Comparison of ENCODE assay signal across 14 cellular contexts in genomic region chr10:114131094-114131493, GRCh38. TPM values are rescaled to one million over a fixed set of nuclear protein-coding genes. Genes with fewer than 3 reads are reported as not detected.
DNase-seq lines count a peak whose midpoint lies in the region; ATAC-seq, FAIRE-seq and TF ChIP-seq lines count a peak whose summit lies in the region.
"Had no signal": no experiment of that assay in that cellular context is flagged by ENCODE, and none has a peak within 500 bp of the region (broad histone marks: within the 10 kb centered on the region; RNA-seq: fewer than 3 reads in every experiment).

No MANE protein-coding gene starts in this region.

- peaks cover 27 to 98% (median 46%) of the 10 kb centered on the region in 4 donors for H3K36me3 ChIP-seq in upper lobe of left lung

- no peak for TF ChIP-seq EP300 in upper lobe of left lung (IDR thresholded peaks at IDR 0.05)

- DNase-seq in KBM-7 (peak; percentile 73), upper lobe of left lung (no peak)
- DNase-seq in activated naive CD4-positive, alpha-beta T cell treated with anti-CD3 and anti-CD28 coated beads, Interleukin-2, amount 10 ng/mL, durations not matched to agents 7 days and 5 days: no peak
- DNase-seq: activated CD4-positive, alpha-beta T cell treated with anti-CD3 and anti-CD28 coated beads for 36 hours; DMS 273 treated with DMSO at 0.1 percent for 48 hours; effector CD4-positive, alpha-beta T cell; hypothalamus; mesendoderm; NCI-H187 treated with DMSO at 0.1 percent for 48 hours had no signal

- in situ Hi-C loops in KBM-7 (cut with MboI; ENCODE audit: low pct_unique_long_range_greater_than_20kb, low sequenced_read_pairs): no loop called here

- H3K4me1 Mint-ChIP-seq in activated naive CD4-positive, alpha-beta T cell treated with anti-CD3 and anti-CD28 coated beads, Interleukin-2, amount 10 ng/mL, durations not matched to agents 7 days and 5 days: no peaks in the 10 kb centered on the region
- H3K4me1 Mint-ChIP-seq: activated CD4-positive, alpha-beta T cell treated with anti-CD3 and anti-CD28 coated beads for 36 hours had no signal

- H3K36me3 Mint-ChIP-seq in activated naive CD4-positive, alpha-beta T cell treated with anti-CD3 and anti-CD28 coated beads, Interleukin-2, amount 10 ng/mL, durations not matched to agents 7 days and 5 days: peaks cover 54% of the 10 kb centered on the region

- H3K4me3 ChIP-seq in upper lobe of left lung: no peak overlapping the region

- 58 to 59% methylated on average over 3 of the region's 3 CpGs for WGBS in upper lobe of left lung, 2 donors

- H3K27me3 Mint-ChIP-seq in activated naive CD4-positive, alpha-beta T cell treated with anti-CD3 and anti-CD28 coated beads, Interleukin-2, amount 10 ng/mL, durations not matched to agents 7 days and 5 days: no peaks in the 10 kb centered on the region
- H3K27me3 Mint-ChIP-seq: activated CD4-positive, alpha-beta T cell treated with anti-CD3 and anti-CD28 coated beads for 36 hours had no signal

- H3K9me3 ChIP-seq in upper lobe of left lung: no peaks in the 10 kb centered on the region

- no peaks in the 10 kb centered on the region for H3K4me1 ChIP-seq in upper lobe of left lung

- H3K27me3 ChIP-seq in upper lobe of left lung: no peaks in the 10 kb centered on the region

- no peak for TF ChIP-seq CTCF in upper lobe of left lung (IDR thresholded peaks at IDR 0.05)

- FAIRE-seq in islet of Langerhans (lab: Jason Lieb, UNC): peak; percentile 71

- H3K27ac Mint-ChIP-seq in activated naive CD4-positive, alpha-beta T cell treated with anti-CD3 and anti-CD28 coated beads, Interleukin-2, amount 10 ng/mL, durations not matched to agents 7 days and 5 days: no peak overlapping the region
- H3K27ac Mint-ChIP-seq: activated CD4-positive, alpha-beta T cell treated with anti-CD3 and anti-CD28 coated beads for 36 hours had no signal

- ATAC-seq in GM18517 (IDR thresholded peaks at IDR 0.05; ENCODE audit: unreplicated experiment) (peak; percentile 85), GM21619 (IDR thresholded peaks at IDR 0.05; ENCODE audit: unreplicated experiment) (peak; percentile 78), upper lobe of left lung (ENCODE audit: low FRiP score in 2 of 2) (no peak), HG02610 (IDR thresholded peaks at IDR 0.05; ENCODE audit: unreplicated experiment) (no peak)
- ATAC-seq: activated CD4-positive, alpha-beta T cell treated with anti-CD3 and anti-CD28 coated beads for 36 hours had no signal

- H3K9me3 Mint-ChIP-seq in activated naive CD4-positive, alpha-beta T cell treated with anti-CD3 and anti-CD28 coated beads, Interleukin-2, amount 10 ng/mL, durations not matched to agents 7 days and 5 days: no peaks in the 10 kb centered on the region

- no peak overlapping the region for H3K4me3 Mint-ChIP-seq in activated naive CD4-positive, alpha-beta T cell treated with anti-CD3 and anti-CD28 coated beads, Interleukin-2, amount 10 ng/mL, durations not matched to agents 7 days and 5 days
- H3K4me3 Mint-ChIP-seq: activated CD4-positive, alpha-beta T cell treated with anti-CD3 and anti-CD28 coated beads for 36 hours had no signal

- TF ChIP-seq POLR2A in upper lobe of left lung (IDR thresholded peaks at IDR 0.05): no peak

- CTCF ChIA-PET in activated naive CD4-positive, alpha-beta T cell treated with anti-CD3 and anti-CD28 coated beads, Interleukin-2, amount 10 ng/mL, durations not matched to agents 7 days and 5 days (lab: Charles Lee): interaction anchor here (0.8 kb wide), 1 partner anchor 72 kb away, joined by 3 read pairs; no protein-coding TSS in a partner anchor

- no peak overlapping the region for H3K27ac ChIP-seq in upper lobe of left lung
- H3K27ac ChIP-seq: RWPE1 had no signal

RNA-seq across cellular contexts. Expression of gene CCDC186, which starts 42.9 kb away (rescaled TPM):
- total RNA-seq in upper lobe of left lung: 10 to 100 TPM; 21.4 to 90.0 (median 30.9) TPM

RNA-seq across cellular contexts. Expression of gene TDRD1, which starts 48.1 kb away (rescaled TPM):
- total RNA-seq in upper lobe of left lung: under 1 TPM in 4 of 6 donors, not detected in 2; 0.10 to 0.17 (median 0.14) TPM

Comparison
In these comparisons a context has a peak if more than half of its experiments do, and no peak if none do; other contexts are left out.
1. ATAC-seq: peak in GM18517 (single experiment) and GM21619 (single experiment); none in upper lobe of left lung (0 of 2) and HG02610 (single experiment).